Comparison of ENCODE assay signal across 10 cellular contexts in genomic region chr2:161124186-161124585, GRCh38. TPM values are rescaled to one million over a fixed set of nuclear protein-coding genes. Genes with fewer than 3 reads are reported as not detected.
DNase-seq lines count a peak whose midpoint lies in the region; ATAC-seq and TF ChIP-seq lines count a peak whose summit lies in the region.
"Had no signal": no experiment of that assay in that cellular context is flagged by ENCODE, and none has a peak within 500 bp of the region (broad histone marks: within the 10 kb centered on the region; RNA-seq: fewer than 3 reads in every experiment).

No MANE protein-coding gene starts in this region.

- H3K79me1 ChIP-seq in trophoblast cell (ENCODE audit: low read length) = peaks cover 17% of the 10 kb centered on the region

- peaks cover 20% of the 10 kb centered on the region for H3K4me1 ChIP-seq in mammary epithelial cell (ENCODE audit: insufficient read depth, low read length)
- peaks cover 2 to 6% of the 10 kb centered on the region in 2 experiments for H3K4me1 ChIP-seq in trophoblast cell (ENCODE audit: control insufficient read depth in 1 of 2, insufficient read depth in 2 of 2, low read length in 2 of 2)

- ATAC-seq in GM18909 (IDR thresholded peaks at IDR 0.05; ENCODE audit: poor library complexity, unreplicated experiment) = peak; percentile 55
- peak; percentile 45 for ATAC-seq in HG03108 (IDR thresholded peaks at IDR 0.05; ENCODE audit: unreplicated experiment)
- ATAC-seq: left lobe of liver had no signal

- no peak overlapping the region for H4K12ac ChIP-seq in trophoblast cell (ENCODE audit: low read depth, low read length)

- peak overlapping the region; percentile 86 for H3K27ac ChIP-seq in mammary epithelial cell (ENCODE audit: insufficient read depth, low read depth, low read length)
- peak overlapping the region; percentile 86 for H3K27ac ChIP-seq in trophoblast cell (ENCODE audit: low read depth, low read length)

- H3K9ac ChIP-seq in mammary epithelial cell (ENCODE audit: insufficient read depth, low read length) = no peak overlapping the region
- no peak overlapping the region for H3K9ac ChIP-seq in trophoblast cell (ENCODE audit: low read length)

- H3K9me3 ChIP-seq in mammary epithelial cell (replicated peaks; ENCODE audit: insufficient read depth, low read length) (no peaks in the 10 kb centered on the region), trophoblast cell (ENCODE audit: insufficient read depth, low read depth, low read length) (no peaks in the 10 kb centered on the region)

- H3K14ac ChIP-seq in trophoblast cell (ENCODE audit: low read length) = peak overlapping the region; percentile 79

- CTCF ChIA-PET in mammary epithelial cell (lab: Charles Lee; ENCODE audit: low non-redundant PET) = no interaction called here

- H3K18ac ChIP-seq in trophoblast cell (ENCODE audit: low read length) = no peak overlapping the region

- DNase-seq in mammary epithelial cell (no peak), trophoblast cell (peak in 1 of 2 donors; percentile 12), hippocampal formation (lab: John Stamatoyannopoulos, UW) (no peak), NCI-H69 (lab: John Stamatoyannopoulos, UW) (no peak), HuH-7 (ENCODE audit: low spot score) (no peak), superior temporal gyrus (ENCODE audit: extremely low spot score) (no peak)
- DNase-seq: NCI-H2081 treated with DMSO at 0.1 percent for 48 hours had no signal

- H3K23ac ChIP-seq in trophoblast cell (ENCODE audit: low read length) = no peak overlapping the region

- intact Hi-C loops in mammary epithelial cell (cut with micrococcal nuclease) = no loop called here

- peak overlapping the region; percentile 86 for H3K4me2 ChIP-seq in mammary epithelial cell (ENCODE audit: insufficient read depth, low read depth, low read length)
- no peak overlapping the region for H3K4me2 ChIP-seq in trophoblast cell (ENCODE audit: low read length)

- no peak overlapping the region for H3K4me3 ChIP-seq in mammary epithelial cell (replicated peaks in 1 of 3; ENCODE audit: insufficient read depth in 1 of 3, low read depth in 2 of 3, low read length in 3 of 3)
- no peak overlapping the region for H3K4me3 ChIP-seq in trophoblast cell (ENCODE audit: low read depth, low read length)

- dilution Hi-C loops in mammary epithelial cell (cut with HindIII; ENCODE audit: low sequenced_read_pairs) = no loop called here

- H3K36me3 ChIP-seq in mammary epithelial cell (ENCODE audit: insufficient read depth, low read length) = no peaks in the 10 kb centered on the region
- H3K36me3 ChIP-seq in trophoblast cell (ENCODE audit: control insufficient read depth in 1 of 2, insufficient read depth in 2 of 2, low read length in 2 of 2) = no peaks in the 10 kb centered on the region

- peak overlapping the region; percentile 99 for H2BK12ac ChIP-seq in trophoblast cell (ENCODE audit: low read length)

- peak overlapping the region; percentile 98 for H2BK5ac ChIP-seq in trophoblast cell (ENCODE audit: low read depth, low read length, poor library complexity)

- H3K4ac ChIP-seq in trophoblast cell (ENCODE audit: low read depth, low read length) = no peak overlapping the region

- H2AK5ac ChIP-seq in trophoblast cell (ENCODE audit: low read length) = peak overlapping the region; percentile 95

- no TSS peak for BruUV-seq in mammary epithelial cell (replicated peaks; lab: Mats Ljungman, UMichigan)

- H3K27me3 ChIP-seq in mammary epithelial cell (ENCODE audit: insufficient read depth, low read length) (no peaks in the 10 kb centered on the region), trophoblast cell (ENCODE audit: insufficient read depth, low read length) (no peaks in the 10 kb centered on the region)

- no peaks in the 10 kb centered on the region for H4K20me1 ChIP-seq in mammary epithelial cell (ENCODE audit: insufficient read depth, low read length)

- H2BK120ac ChIP-seq in trophoblast cell (ENCODE audit: insufficient read depth, low read length, poor library complexity) = peak overlapping the region; percentile 98

- H2AFZ ChIP-seq in mammary epithelial cell (ENCODE audit: low read depth, low read length) = peak overlapping the region; percentile 46
- H2AFZ ChIP-seq in trophoblast cell (ENCODE audit: insufficient read depth, low read length, poor library complexity) = peak overlapping the region; percentile 6

- H4K8ac ChIP-seq in trophoblast cell (ENCODE audit: low read depth, low read length) = peak overlapping the region; percentile 89

- in situ Hi-C loops in mammary epithelial cell (cut with MboI; ENCODE audit: low sequenced_read_pairs in 2 of 2) = no loop called here

- WGBS in mammary epithelial cell (ENCODE audit: low coverage, missing lambda C conversion rate) = 85% methylated on average over 2 of the region's 2 CpGs
- no CpG with 5 or more reads among the region's 2 CpGs for WGBS in trophoblast cell (ENCODE audit: extremely low coverage, insufficient coverage, insufficient read length)

- no peaks in the 10 kb centered on the region for H3K79me2 ChIP-seq in mammary epithelial cell (ENCODE audit: insufficient read depth, low read length)
- no peaks in the 10 kb centered on the region for H3K79me2 ChIP-seq in trophoblast cell (ENCODE audit: control insufficient read depth, insufficient read depth, low read length, poor library complexity)

- H4K91ac ChIP-seq in trophoblast cell (ENCODE audit: low read depth, low read length) = peak overlapping the region; percentile 93

- TF ChIP-seq CTCF in mammary epithelial cell (conservative IDR thresholded peaks at IDR 0.05 in 1 of 2, IDR thresholded peaks at IDR 0.05 in 1 of 2; ENCODE audit: extremely low read depth in 1 of 2, insufficient read depth in 1 of 2, low read depth in 1 of 2, low read length in 2 of 2) = no peak

RNA-seq across cellular contexts. Expression of gene TANK, which starts 36.0 kb away (rescaled TPM):
- 10 to 100 TPM; 61.8 to 76.8 TPM for total RNA-seq in mammary epithelial cell
- polyA plus RNA-seq in mammary epithelial cell = 39.2 TPM
- polyA minus RNA-seq in mammary epithelial cell = 18.8 TPM
- 73.9 and 77.5 TPM in 2 replicates for polyA plus RNA-seq in trophoblast cell (2013)
